In genomic region chr21:41611966-41612606, GRCh38 we compare ENCODE assay signal across 9 cellular contexts.
DNase-seq lines count a peak whose midpoint lies in the region; ATAC-seq, FAIRE-seq and TF ChIP-seq lines count a peak whose summit lies in the region.
"Had no signal": no experiment of that assay in that cellular context is flagged by ENCODE, and none has a peak within 500 bp of the region (broad histone marks: within the 10 kb centered on the region; RNA-seq: fewer than 3 reads in every experiment).

No MANE protein-coding gene starts in this region.

- TF ChIP-seq POLR2A in GM12878 (IDR thresholded peaks at IDR 0.05; ENCODE audit: low read depth, low read length) = no peak

- no peak overlapping the region for H3K4me3 ChIP-seq in GM12878
- no peak overlapping the region for H3K4me3 ChIP-seq in mesendoderm (ENCODE audit: low read length)

- no peak overlapping the region for H3K18ac ChIP-seq in mesendoderm (ENCODE audit: low read length)

- H3K9me3 Mint-ChIP-seq in Calu3 (ENCODE audit: low read depth, unreplicated experiment) = no peaks in the 10 kb centered on the region
- H3K9me3 Mint-ChIP-seq: activated naive CD4-positive, alpha-beta T cell treated with anti-CD3 and anti-CD28 coated beads, Interleukin-2, amount 50 U/mL, for 72 hours had no signal

- RAD21 ChIA-PET in GM12878 (lab: Charles Lee; ENCODE audit: unreplicated experiment) = interaction anchor here (0.5 to 2.7 kb wide), 18 partner anchors 53 to 529 kb away, joined by 3 to 29 read pairs (median 5); no protein-coding TSS in a partner anchor

- no peaks in the 10 kb centered on the region for H3K9me3 ChIP-seq in GM12878 (replicated peaks; ENCODE audit: control insufficient read depth, insufficient read depth, low read length)

- in situ Hi-C loops in GM12878 (cut with MboI) = loop anchor here (5.0 kb wide), 1 partner anchor 500 kb away; no protein-coding TSS in a partner anchor

- no peaks in the 10 kb centered on the region for H3K27me3 Mint-ChIP-seq in Calu3 (ENCODE audit: unreplicated experiment)

- H2AFZ ChIP-seq in GM12878 (ENCODE audit: control insufficient read depth, low read depth, low read length) = no peak overlapping the region

- POLR2A ChIA-PET in GM12878 (lab: Charles Lee) = no interaction called here

- H3K27ac ChIP-seq in GM12878 (ENCODE audit: control insufficient read depth, insufficient read depth) (no peak overlapping the region), mesendoderm (ENCODE audit: low read depth, low read length) (no peak overlapping the region)

- DNase-seq in Calu3 (peak; percentile 61), M059J (ENCODE audit: low read depth) (peak; percentile 68), GM12878 (ENCODE audit: low read depth, low spot score) (no peak), mesendoderm (peak; percentile 76), activated gamma-delta T cell treated with Interleukin-2 at 50 U/mL for 16 hours (no peak)

- ATAC-seq in GM12878 (peak; percentile 77), GM18520 (IDR thresholded peaks at IDR 0.05; ENCODE audit: unreplicated experiment) (no peak), GM21526 (IDR thresholded peaks at IDR 0.05; ENCODE audit: low FRiP score, unreplicated experiment) (no peak), HG02571 (IDR thresholded peaks at IDR 0.05; ENCODE audit: unreplicated experiment) (no peak)

- no peak overlapping the region for H3K4me2 ChIP-seq in GM12878 (ENCODE audit: control insufficient read depth, insufficient read depth)
- H3K4me2 ChIP-seq in mesendoderm (ENCODE audit: low read length) = no peak overlapping the region

- H3K36me3 Mint-ChIP-seq in Calu3 (ENCODE audit: insufficient read depth, unreplicated experiment) = no peaks in the 10 kb centered on the region
- H3K36me3 Mint-ChIP-seq: activated naive CD4-positive, alpha-beta T cell treated with anti-CD3 and anti-CD28 coated beads, Interleukin-2, amount 50 U/mL, for 72 hours had no signal

- no peak overlapping the region for H3K4me3 Mint-ChIP-seq in Calu3 (ENCODE audit: low read depth, unreplicated experiment)

- H2BK5ac ChIP-seq in mesendoderm (ENCODE audit: low read length) = no peak overlapping the region

- no peak overlapping the region for H3K9ac ChIP-seq in GM12878 (ENCODE audit: control insufficient read depth, insufficient read depth, low read length)
- H3K9ac ChIP-seq in mesendoderm (ENCODE audit: low read length) = no peak overlapping the region

- no peaks in the 10 kb centered on the region for H3K27me3 ChIP-seq in GM12878 (replicated peaks in 1 of 2; ENCODE audit: control insufficient read depth in 2 of 2, insufficient read depth in 2 of 2, low read length in 1 of 2)
- no peaks in the 10 kb centered on the region for H3K27me3 ChIP-seq in mesendoderm (ENCODE audit: insufficient read depth, low read length, poor library complexity)

- H3K36me3 ChIP-seq in GM12878 (ENCODE audit: control insufficient read depth in 2 of 2, insufficient read depth in 2 of 2, low read length in 1 of 2) (no peaks in the 10 kb centered on the region), mesendoderm (ENCODE audit: control insufficient read depth, insufficient read depth, low read length) (no peaks in the 10 kb centered on the region)

- H3K4ac ChIP-seq in mesendoderm (ENCODE audit: low read depth, low read length) = no peak overlapping the region

- H2BK15ac ChIP-seq in mesendoderm (replicated peaks; ENCODE audit: low read depth) = no peak overlapping the region

- SMC1A ChIA-PET in GM12878 (lab: Charles Lee; ENCODE audit: uncharacterized antibody, unreplicated experiment) = interaction anchor here (1.0 to 3.2 kb wide), 12 partner anchors 27 to 505 kb away, joined by 3 to 16 read pairs (median 4); no protein-coding TSS in a partner anchor

- CTCF ChIA-PET in Calu3 (lab: Charles Lee) (interaction anchor here (0.6 to 2.5 kb wide), 23 partner anchors 9 to 474 kb away, joined by 3 to 23 read pairs (median 6); partner anchors contain the start of gene TMPRSS2), GM12878 (lab: Yijun Ruan, JAX) (interaction anchor here (0.6 to 4.1 kb wide), 30 partner anchors 9 to 838 kb away, joined by 3 to 42 read pairs (median 4); no protein-coding TSS in a partner anchor)

- no peak overlapping the region for H4K5ac ChIP-seq in mesendoderm (ENCODE audit: low read length)

- no peak overlapping the region for H4K8ac ChIP-seq in mesendoderm (ENCODE audit: low read depth, low read length)

- H2AK5ac ChIP-seq in mesendoderm (ENCODE audit: low read length) = no peak overlapping the region

- TF ChIP-seq CTCF in Calu3 (IDR thresholded peaks at IDR 0.05; ENCODE audit: unreplicated experiment) (peak; percentile 29), GM12878 (IDR thresholded peaks at IDR 0.05 in 2 of 3, conservative IDR thresholded peaks at IDR 0.05 in 1 of 3; ENCODE audit: control insufficient read depth in 2 of 3, extremely low read depth in 1 of 3, insufficient read depth in 1 of 3, low read depth in 3 of 3, low read length in 3 of 3) (peak in 2 of 3 experiments; percentile 13 to 44; a peak in 3 of 6 replicates)

- no peak for TF ChIP-seq EP300 in GM12878 (IDR thresholded peaks at IDR 0.05; ENCODE audit: borderline replicate concordance in 1 of 2, control insufficient read depth in 1 of 2, low read depth in 2 of 2, low read length in 2 of 2)

- H3K4me1 ChIP-seq in GM12878 (ENCODE audit: control insufficient read depth, insufficient read depth, low read length) (no peaks in the 10 kb centered on the region), mesendoderm (ENCODE audit: control insufficient read depth, low read depth, low read length) (peaks cover 5% of the 10 kb centered on the region)

- peaks cover 18% of the 10 kb centered on the region for H3K4me1 Mint-ChIP-seq in Calu3 (ENCODE audit: low read depth, unreplicated experiment)

- no peak for TF ChIP-seq RAD21 in GM12878 (IDR thresholded peaks at IDR 0.05; ENCODE audit: insufficient read depth, low read depth, low read length)

- no peaks in the 10 kb centered on the region for H3K79me1 ChIP-seq in mesendoderm (ENCODE audit: low read length)

- WGBS in GM12878 (ENCODE audit: insufficient coverage, insufficient replicate concordance, low lambda C conversion rate, missing lambda C conversion rate) = 29% methylated on average over 10 of the region's 10 CpGs
- no CpG with 5 or more reads among the region's 10 CpGs for WGBS in mesendoderm (ENCODE audit: extremely low coverage, insufficient coverage, low lambda C conversion rate)

- no peak overlapping the region for H2BK120ac ChIP-seq in mesendoderm (ENCODE audit: low read depth, low read length)

- no peak for FAIRE-seq in GM12878 (lab: Jason Lieb, UNC)

- intact Hi-C loops in Calu3 (cut with micrococcal nuclease; ENCODE audit: unreplicated experiment) (loop anchor here (1.0 to 10.0 kb wide), 2 partner anchors 113 to 166 kb away; no protein-coding TSS in a partner anchor), GM12878 (cut with micrococcal nuclease; ENCODE audit: unreplicated experiment) (loop anchor here (1.0 to 5.0 kb wide), 3 partner anchors 205 to 505 kb away; no protein-coding TSS in a partner anchor)

- no TSS peak for BruUV-seq in Calu3 (replicated peaks; lab: Mats Ljungman, UMichigan)
- BruUV-seq in GM12878 (replicated peaks; lab: Mats Ljungman, UMichigan) = no TSS peak

- no peak overlapping the region for H3K27ac Mint-ChIP-seq in Calu3 (ENCODE audit: unreplicated experiment)
- H3K27ac Mint-ChIP-seq: activated naive CD4-positive, alpha-beta T cell treated with anti-CD3 and anti-CD28 coated beads, Interleukin-2, amount 50 U/mL, for 72 hours had no signal

- no peak overlapping the region for H3K23ac ChIP-seq in mesendoderm (ENCODE audit: low read length)

- H3K79me2 ChIP-seq in GM12878 (ENCODE audit: control insufficient read depth, insufficient read depth, low read length) = no peaks in the 10 kb centered on the region
- no peaks in the 10 kb centered on the region for H3K79me2 ChIP-seq in mesendoderm (ENCODE audit: control insufficient read depth, insufficient read depth, low read length)

- H3K56ac ChIP-seq in mesendoderm (ENCODE audit: low read length) = no peak overlapping the region

- H4K20me1 ChIP-seq in GM12878 (ENCODE audit: control insufficient read depth, insufficient read depth) = no peaks in the 10 kb centered on the region

TF ChIP-seq in GM12878, 131 proteins besides CTCF, POLR2A, EP300 and RAD21 (continues in another document):
- TF ChIP-seq SPI1 (IDR thresholded peaks at IDR 0.05; ENCODE audit: borderline replicate concordance, insufficient read depth, low read depth, low read length) (no peak), CBX3 (IDR thresholded peaks at IDR 0.05; ENCODE audit: borderline replicate concordance, low read depth) (no peak), SIN3A (IDR thresholded peaks at IDR 0.05; ENCODE audit: low read depth, low read length) (no peak), TARDBP (IDR thresholded peaks at IDR 0.05; ENCODE audit: borderline replicate concordance) (no peak), ZSCAN29 (IDR thresholded peaks at IDR 0.05) (no peak), RAD51 (IDR thresholded peaks at IDR 0.05) (no peak), MLLT1 (IDR thresholded peaks at IDR 0.05) (no peak), NKRF (conservative IDR thresholded peaks at IDR 0.05) (no peak), ZZZ3 (IDR thresholded peaks at IDR 0.05; ENCODE audit: control insufficient read depth, insufficient read length, low read depth) (no peak)

Comparison
In these comparisons a context has a peak if more than half of its experiments do, and no peak if none do; other contexts are left out.
1. DNase-seq: peak in Calu3 (single experiment), M059J (single experiment) and mesendoderm (single experiment); none in GM12878 (single experiment) and activated gamma-delta T cell treated with Interleukin-2 at 50 U/mL for 16 hours (single experiment).